Comparison of ENCODE assay signal across 23 cellular contexts in the genomic region with DNA sequence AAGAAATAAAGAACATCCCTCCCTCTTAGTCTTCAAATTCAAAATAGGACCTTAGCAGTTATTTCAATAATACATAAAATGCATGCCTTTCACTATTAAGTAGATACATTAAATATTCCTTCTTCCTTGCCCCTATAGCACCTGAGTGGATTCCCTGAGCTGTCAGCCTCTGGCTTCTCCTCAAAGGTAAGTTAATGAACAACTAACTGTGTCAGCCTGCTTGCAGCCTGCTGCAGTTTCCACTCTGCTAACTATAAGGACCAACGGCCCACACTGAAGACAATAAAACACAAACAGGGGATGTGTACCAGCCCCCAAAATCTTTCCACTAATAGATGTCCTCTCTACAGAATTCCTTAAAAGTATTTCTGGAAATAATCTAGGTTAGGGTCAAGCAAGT. TPM values are rescaled to one million over a fixed set of nuclear protein-coding genes. Genes with fewer than 3 reads are reported as not detected.
DNase-seq lines count a peak whose midpoint lies in the region; ATAC-seq and TF ChIP-seq lines count a peak whose summit lies in the region.
"Had no signal": no experiment of that assay in that cellular context is flagged by ENCODE, and none has a peak within 500 bp of the region (broad histone marks: within the 10 kb centered on the region; RNA-seq: fewer than 3 reads in every experiment).

No MANE protein-coding gene starts in this region.

- no peaks in the 10 kb centered on the region for H3K27me3 ChIP-seq in CD4-positive, alpha-beta T cell (ENCODE audit: control insufficient read depth, insufficient read depth, low read length)
- H3K27me3 ChIP-seq in OCI-LY1 (ENCODE audit: insufficient read depth, low read length), result no peaks in the 10 kb centered on the region
- no peaks in the 10 kb centered on the region for H3K27me3 ChIP-seq in endocrine pancreas (ENCODE audit: control insufficient read depth, insufficient read depth, low read length)

- intact Hi-C loops in CD4-positive, alpha-beta T cell (cut with DNase I, micrococcal nuclease), result no loop called here
- intact Hi-C loops in mucosa of descending colon (cut with DNase I, micrococcal nuclease), result no loop called here

- no peak overlapping the region for H3K27ac ChIP-seq in CD4-positive, alpha-beta T cell (ENCODE audit: low read depth, low read length)
- no peak overlapping the region for H3K27ac ChIP-seq in OCI-LY1 (ENCODE audit: low read depth, low read length, poor library complexity, severe bottlenecking)

- H3F3A ChIP-seq in OCI-LY1 (ENCODE audit: insufficient read depth, low read length), result no peaks in the 10 kb centered on the region

- ATAC-seq in CD4-positive, alpha-beta T cell (ENCODE audit: poor library complexity), result no peak
- ATAC-seq in mucosa of descending colon, result peak; percentile 49
- ATAC-seq in HG02970 (IDR thresholded peaks at IDR 0.05; ENCODE audit: low FRiP score, unreplicated experiment), result no peak
- ATAC-seq: GM12878 had no signal

- H3K4me1 ChIP-seq in OCI-LY1 (ENCODE audit: insufficient read depth, low read length, severe bottlenecking), result peaks cover 17% of the 10 kb centered on the region
- H3K4me1 ChIP-seq in endocrine pancreas (ENCODE audit: control insufficient read depth, insufficient read depth, low read length), result peaks cover 4% of the 10 kb centered on the region
- H3K4me1 ChIP-seq in mucosa of descending colon (ENCODE audit: low read depth), result peaks cover 22% of the 10 kb centered on the region

- H3K36me3 ChIP-seq in OCI-LY1 (ENCODE audit: insufficient read depth, low read length), result no peaks in the 10 kb centered on the region
- H3K36me3 ChIP-seq in endocrine pancreas (ENCODE audit: control insufficient read depth, insufficient read depth, low read length), result no peaks in the 10 kb centered on the region
- H3K36me3 ChIP-seq in mucosa of descending colon (ENCODE audit: low read depth), result no peaks in the 10 kb centered on the region

- no peaks in the 10 kb centered on the region for H3K79me2 ChIP-seq in OCI-LY1 (ENCODE audit: insufficient read depth, low read length)

- H3K9me3 Mint-ChIP-seq in CD4-positive, alpha-beta T cell, result no peaks in the 10 kb centered on the region
- H3K9me3 Mint-ChIP-seq: activated B cell treated with CpG ODN at 0.5 μM for 24 hours; activated CD4-positive, alpha-beta memory T cell treated with anti-CD3 and anti-CD28 coated beads for 36 hours; IgD-negative memory B cell; mesothelial cell of epicardium; T-helper 2 cell treated with Interferon-gamma antibody and Interleukin-4, amounts not matched to agents 5 μg/mL and 100 μg/mL, for 36 hours had no signal

- TF ChIP-seq CTCF in CD4-positive, alpha-beta T cell (IDR thresholded peaks at IDR 0.05), result no peak
- TF ChIP-seq CTCF in OCI-LY1 (IDR thresholded peaks at IDR 0.05; ENCODE audit: low read length) (no peak), mucosa of descending colon (IDR thresholded peaks at IDR 0.05) (no peak)

- 0 out of 2 replicates have a peak overlapping the region, but pooled peaks have one; percentile 2 for H3K4me2 ChIP-seq in OCI-LY1 (ENCODE audit: low read length)

- H3K4me3 ChIP-seq in OCI-LY1 (ENCODE audit: low read depth, low read length, poor library complexity, severe bottlenecking), result no peak overlapping the region
- peak overlapping the region; percentile 52 for H3K4me3 ChIP-seq in endocrine pancreas (ENCODE audit: control insufficient read depth, insufficient read depth, low read length)
- no peak overlapping the region for H3K4me3 ChIP-seq in mucosa of descending colon

- no peaks in the 10 kb centered on the region for H3K9me2 ChIP-seq in OCI-LY1 (ENCODE audit: low read depth, low read length)

- H3K4me3 Mint-ChIP-seq in CD4-positive, alpha-beta T cell, result peak overlapping the region; percentile 28
- H3K4me3 Mint-ChIP-seq: activated B cell treated with CpG ODN at 0.5 μM for 24 hours; activated CD4-positive, alpha-beta memory T cell treated with anti-CD3 and anti-CD28 coated beads for 36 hours; IgD-negative memory B cell; T-helper 2 cell treated with Interferon-gamma antibody and Interleukin-4, amounts not matched to agents 5 μg/mL and 100 μg/mL, for 36 hours had no signal

- H3K9me3 ChIP-seq in CD4-positive, alpha-beta T cell (ENCODE audit: control insufficient read depth, low read length), result no peaks in the 10 kb centered on the region
- H3K9me3 ChIP-seq in OCI-LY1 (ENCODE audit: low read length) (no peaks in the 10 kb centered on the region), endocrine pancreas (ENCODE audit: control insufficient read depth, low read length) (no peaks in the 10 kb centered on the region), mucosa of descending colon (no peaks in the 10 kb centered on the region)

- no peaks in the 10 kb centered on the region for H4K20me1 ChIP-seq in OCI-LY1 (ENCODE audit: insufficient read depth, low read length)

- peaks cover 3% of the 10 kb centered on the region for H3K27me3 Mint-ChIP-seq in CD4-positive, alpha-beta T cell
- H3K27me3 Mint-ChIP-seq: activated B cell treated with CpG ODN at 0.5 μM for 24 hours; activated CD4-positive, alpha-beta memory T cell treated with anti-CD3 and anti-CD28 coated beads for 36 hours had no signal

- DNase-seq in CD4-positive, alpha-beta T cell, result no peak
- DNase-seq in mucosa of descending colon (peak in 1 of 3 donors; percentile 27), AG08395 (ENCODE audit: low spot score) (no peak), NCI-H1436 treated with DMSO at 0.1 percent for 48 hours (lab: John Stamatoyannopoulos, UW) (no peak), activated gamma-delta T cell (lab: John Stamatoyannopoulos, UW) (no peak)
- DNase-seq: activated B cell treated with CpG ODN at 0.5 μM for 24 hours; activated CD4-positive, alpha-beta memory T cell treated with anti-CD3 and anti-CD28 coated beads for 36 hours; activated naive CD4-positive, alpha-beta T cell; amniotic stem cell; central memory CD4-positive, alpha-beta T cell; MM.1S; NCI-H146; NCI-H2171; NCI-H748 treated with DMSO at 0.1 percent for 48 hours; OCI-M1; stimulated activated CD4-positive, alpha-beta T cell treated with anti-CD3 and anti-CD28 coated beads, Interleukin-12 subunit alpha, Interleukin-12 subunit beta, amount 100 ng/mL, for 4 hours had no signal

- no peak overlapping the region for H3K27ac Mint-ChIP-seq in CD4-positive, alpha-beta T cell
- H3K27ac Mint-ChIP-seq: activated B cell treated with CpG ODN at 0.5 μM for 24 hours; activated CD4-positive, alpha-beta memory T cell treated with anti-CD3 and anti-CD28 coated beads for 36 hours; IgD-negative memory B cell; mesothelial cell of epicardium; T-helper 2 cell treated with Interferon-gamma antibody and Interleukin-4, amounts not matched to agents 5 μg/mL and 100 μg/mL, for 36 hours had no signal

- POLR2A ChIA-PET in CD4-positive, alpha-beta T cell (lab: Charles Lee), result no interaction called here

- no peaks in the 10 kb centered on the region for H3K36me3 Mint-ChIP-seq in CD4-positive, alpha-beta T cell (ENCODE audit: low read depth)
- H3K36me3 Mint-ChIP-seq: mesothelial cell of epicardium had no signal

- no peak overlapping the region for H3K9ac ChIP-seq in OCI-LY1 (ENCODE audit: low read length)
- no peak overlapping the region for H3K9ac ChIP-seq in endocrine pancreas (ENCODE audit: control insufficient read depth, insufficient read depth, low read length)

- CTCF ChIA-PET in CD4-positive, alpha-beta T cell (lab: Charles Lee), result interaction anchor here (0.8 kb wide), 1 partner anchor 13 kb away, joined by 5 read pairs; no protein-coding TSS in a partner anchor

- H2AFZ ChIP-seq in OCI-LY1 (ENCODE audit: low read length), result no peak overlapping the region

- H3K4me1 Mint-ChIP-seq in CD4-positive, alpha-beta T cell (ENCODE audit: low read depth), result peaks cover 66% of the 10 kb centered on the region

RNA-seq across cellular contexts. Expression of a gene that starts 5.0 kb away (rescaled TPM):
- 1 to 10 TPM in 1 of 2 experiments, under 1 TPM in 1; 0.74 to 1.1 TPM for total RNA-seq in CD4-positive, alpha-beta T cell
- total RNA-seq in mucosa of descending colon, result 10 to 100 TPM in 2 of 3 donors, 1 to 10 TPM in 1; 8.5 to 14.7 (median 12.8) TPM

Comparison
In these comparisons a context has a peak if more than half of its experiments do, and no peak if none do; other contexts are left out.
1. RNA of a gene that starts 5.0 kb away (total RNA-seq): 8.5 to 14.7 TPM in mucosa of descending colon; 0.74 to 1.1 TPM in CD4-positive, alpha-beta T cell; every median in the first group is over 4 times any median in the second.